In genomic region chr13:45417790-45418534, GRCh38 we compare ENCODE assay signal across 8 cellular contexts. TPM values are rescaled to one million over a fixed set of nuclear protein-coding genes. Genes with fewer than 3 reads are reported as not detected.
DNase-seq lines count a peak whose midpoint lies in the region; ATAC-seq and TF ChIP-seq lines count a peak whose summit lies in the region.

A gene with protein sequence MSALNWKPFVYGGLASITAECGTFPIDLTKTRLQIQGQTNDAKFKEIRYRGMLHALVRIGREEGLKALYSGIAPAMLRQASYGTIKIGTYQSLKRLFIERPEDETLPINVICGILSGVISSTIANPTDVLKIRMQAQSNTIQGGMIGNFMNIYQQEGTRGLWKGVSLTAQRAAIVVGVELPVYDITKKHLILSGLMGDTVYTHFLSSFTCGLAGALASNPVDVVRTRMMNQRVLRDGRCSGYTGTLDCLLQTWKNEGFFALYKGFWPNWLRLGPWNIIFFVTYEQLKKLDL (minus strand): TSS chr13:45418373. CDS start chr13:45411425, 6,948 bp downstream.

- peak; percentile 69 for DNase-seq in NCI-H1694 (lab: John Stamatoyannopoulos, UW)
- peak; percentile 87 to 97 for DNase-seq in ascending aorta (ENCODE audit: low spot score in 2 of 2)
- peak; percentile 97 to 98 (median 98) for DNase-seq in right cardiac atrium
- DNase-seq in putamen (ENCODE audit: low spot score): peak; percentile 88
- peak; percentile 92 to 94 for DNase-seq in uterus

- under 1% methylated on average over 64 of the region's 64 CpGs for WGBS in right cardiac atrium

- H3K4me1 ChIP-seq in ascending aorta (peaks cover 0 to 7% of the 10 kb centered on the region in 2 donors), right cardiac atrium (ENCODE audit: control insufficient read depth, insufficient read depth, low read length) (peaks cover 4% of the 10 kb centered on the region), uterus (peaks cover 0 to 6% of the 10 kb centered on the region in 2 donors)

- H3K9me3 ChIP-seq in ascending aorta (no peaks in the 10 kb centered on the region), right cardiac atrium (ENCODE audit: control insufficient read depth, low read length) (no peaks in the 10 kb centered on the region), uterus (no peaks in the 10 kb centered on the region)

- H3K4me3 ChIP-seq in ascending aorta: peak within 1 kb of the TSS; percentile 70 to 80
- peak within 1 kb of the TSS; percentile 55 for H3K4me3 ChIP-seq in right cardiac atrium (ENCODE audit: low read length)
- peak within 1 kb of the TSS; percentile 77 to 83 for H3K4me3 ChIP-seq in uterus

- no peaks in the 10 kb centered on the region for H3K27me3 ChIP-seq in ascending aorta
- H3K27me3 ChIP-seq in right cardiac atrium (ENCODE audit: control insufficient read depth, insufficient read depth): no peaks in the 10 kb centered on the region
- H3K27me3 ChIP-seq in uterus: no peaks in the 10 kb centered on the region

- H3K36me3 ChIP-seq in ascending aorta (no peaks in the 10 kb centered on the region), uterus (no peaks in the 10 kb centered on the region)

- no peak for TF ChIP-seq CTCF in ascending aorta (IDR thresholded peaks at IDR 0.05)
- no peak for TF ChIP-seq CTCF in uterus (IDR thresholded peaks at IDR 0.05)

- intact Hi-C loops in T-helper 2 cell treated with Interferon-gamma antibody and Interleukin-4, amounts not matched to agents 100 ng/mL and 5 ng/mL, for 36 hours (cut with micrococcal nuclease): loop anchor here (1.0 to 10.0 kb wide), 5 partner anchors 19 to 637 kb away; partner anchors contain the start of genes COG3, TPT1 and ZC3H13
- intact Hi-C loops in ascending aorta (cut with DNase I): loop anchor here (1.0 to 5.0 kb wide), 4 partner anchors 46 to 91 kb away; partner anchors contain the start of genes COG3 and TPT1
- intact Hi-C loops in right cardiac atrium (cut with DNase I): loop anchor here in 1 of 4 donors (10.0 kb wide), 1 partner anchor 47 kb away; the partner anchor contains the start of gene COG3
- intact Hi-C loops in uterus (cut with DNase I; ENCODE audit: low total_unique reads): no loop called here

- peak within 1 kb of the TSS; percentile 83 to 85 for H3K27ac ChIP-seq in ascending aorta
- peak within 1 kb of the TSS; percentile 82 for H3K27ac ChIP-seq in right cardiac atrium (ENCODE audit: low read length)
- peak within 1 kb of the TSS; percentile 88 for H3K27ac ChIP-seq in uterus

- TF ChIP-seq POLR2A in GM15510 (IDR thresholded peaks at IDR 0.05; ENCODE audit: borderline replicate concordance, extremely low read depth, insufficient read length) (peak; percentile 72), uterus (IDR thresholded peaks at IDR 0.05) (peak; percentile 59 to 81)

- ATAC-seq in HG02840 (IDR thresholded peaks at IDR 0.05; ENCODE audit: low FRiP score, unreplicated experiment) (peak; percentile 94), right cardiac atrium (peak; percentile 98 to 99)

RNA-seq across cellular contexts. Expression of the gene that starts here (rescaled TPM):
- 18.7 and 18.9 TPM in 2 replicates for total RNA-seq in T-helper 2 cell treated with Interferon-gamma antibody and Interleukin-4, amounts not matched to agents 100 ng/mL and 5 ng/mL, for 36 hours
- total RNA-seq in ascending aorta: 1.9 TPM
- 10 to 100 TPM; 54.9 to 72.2 (median 63.7) TPM for total RNA-seq in right cardiac atrium
- polyA plus RNA-seq in right cardiac atrium: 29.8 TPM
- 10 to 100 TPM in 3 of 4 donors, 1 to 10 TPM in 1; 8.2 to 30.5 (median 22.2) TPM for total RNA-seq in uterus

Comparison
In these comparisons a context has a peak if more than half of its experiments do, and no peak if none do; other contexts are left out.
1. Peak in every context shown above with its lines: DNase-seq, ATAC-seq, H3K4me3 ChIP-seq and H3K27ac ChIP-seq.